Comparison of ENCODE assay signal across 1 cellular context in genomic region chr2:206804326-206804725, GRCh38.
TF ChIP-seq lines count a peak whose summit lies in the region.

No MANE protein-coding gene starts in this region.

TF ChIP-seq in H1, 55 proteins besides CTCF, POLR2A, EP300 and RAD21:
- TF ChIP-seq POLR2AphosphoS5 (IDR thresholded peaks at IDR 0.05; ENCODE audit: low read depth, low read length) (peak; percentile 80), SP2 (IDR thresholded peaks at IDR 0.05; ENCODE audit: low read length) (no peak), SP1 (IDR thresholded peaks at IDR 0.05; ENCODE audit: low read depth, low read length) (no peak), TCF12 (IDR thresholded peaks at IDR 0.05; ENCODE audit: low read depth, low read length) (no peak), CREB1 (IDR thresholded peaks at IDR 0.05) (no peak)
